8 cellular contexts compared by ENCODE assay signal in genomic region chr14:61569783-61570182, GRCh38.
DNase-seq lines count a peak whose midpoint lies in the region; ATAC-seq and TF ChIP-seq lines count a peak whose summit lies in the region.

No MANE protein-coding gene starts in this region.

- H3K36me3 ChIP-seq in Caco-2 (ENCODE audit: control insufficient read depth, insufficient read depth, low read length) (no peaks in the 10 kb centered on the region), liver (ENCODE audit: control insufficient read depth in 4 of 4, insufficient read depth in 3 of 4, low read depth in 1 of 4, low read length in 3 of 4) (no peaks in the 10 kb centered on the region)

- CTCF ChIA-PET in Caco-2 (lab: Charles Lee), result no interaction called here

- no peak for ATAC-seq in HG03378 (IDR thresholded peaks at IDR 0.05; ENCODE audit: unreplicated experiment)
- ATAC-seq in HG03571 (IDR thresholded peaks at IDR 0.05; ENCODE audit: unreplicated experiment), result no peak
- ATAC-seq in GM21619 (IDR thresholded peaks at IDR 0.05; ENCODE audit: unreplicated experiment), result no peak

- H3K4me3 ChIP-seq in Caco-2 (ENCODE audit: low read depth, low read length) (no peak overlapping the region), liver (ENCODE audit: low read depth in 1 of 3, low read length in 3 of 3) (no peak overlapping the region)

- peak overlapping the region; percentile 45 for H3K27ac ChIP-seq in adipose tissue (ENCODE audit: low read depth, low read length)
- peak overlapping the region; percentile 44 for H3K27ac ChIP-seq in liver (ENCODE audit: low read depth in 1 of 2, low read length in 2 of 2)

- 47 to 85% (median 56%) methylated on average over 6 of the region's 6 CpGs for WGBS in adipose tissue, 3 donors
- WGBS in liver, result 86% methylated on average over 6 of the region's 6 CpGs

- TF ChIP-seq CTCF in Caco-2 (IDR thresholded peaks at IDR 0.05; ENCODE audit: insufficient read depth in 1 of 2, low read depth in 1 of 2, low read length in 1 of 2, severe bottlenecking in 1 of 2, unreplicated experiment in 1 of 2) (no peak), liver (IDR thresholded peaks at IDR 0.05; ENCODE audit: low read depth, low read length, missing input control) (no peak)

- H3K36me3 Mint-ChIP-seq in Caco-2 (ENCODE audit: insufficient read depth, unreplicated experiment), result no peaks in the 10 kb centered on the region

- peak overlapping the region; percentile 64 for H3K27ac Mint-ChIP-seq in Caco-2 (ENCODE audit: unreplicated experiment)

- POLR2A ChIA-PET in Caco-2 (lab: Charles Lee), result interaction anchor here (1.0 kb wide), 1 partner anchor 22 kb away, joined by 3 read pairs; no protein-coding TSS in a partner anchor

- TF ChIP-seq RAD21 in liver (IDR thresholded peaks at IDR 0.05), result peak in 1 of 2 donors; percentile 22

- peaks cover 9% of the 10 kb centered on the region for H3K9me3 Mint-ChIP-seq in Caco-2 (ENCODE audit: unreplicated experiment)

- H3K27me3 Mint-ChIP-seq in Caco-2 (ENCODE audit: insufficient read depth, unreplicated experiment), result no peaks in the 10 kb centered on the region

- DNase-seq in Caco-2 (no peak), NOMO-1 treated with DMSO at 0.1 percent for 48 hours (lab: John Stamatoyannopoulos, UW; ENCODE audit: unreplicated experiment) (peak; percentile 99), NCI-H1694 treated with DMSO at 0.1 percent for 48 hours (lab: John Stamatoyannopoulos, UW) (no peak)

- H3K9me3 ChIP-seq in Caco-2, result no peaks in the 10 kb centered on the region
- H3K9me3 ChIP-seq in liver (ENCODE audit: control insufficient read depth in 4 of 4, low read length in 3 of 4), result no peaks in the 10 kb centered on the region

- H3K9ac ChIP-seq in liver (ENCODE audit: low read depth in 1 of 2, low read length in 2 of 2), result no peak overlapping the region

- H3K27me3 ChIP-seq in Caco-2 (replicated peaks; ENCODE audit: control insufficient read depth, insufficient read depth, low read length), result no peaks in the 10 kb centered on the region
- H3K27me3 ChIP-seq in liver (ENCODE audit: control insufficient read depth in 4 of 4, insufficient read depth in 4 of 4, low read length in 3 of 4), result no peaks in the 10 kb centered on the region

- H3K4me3 Mint-ChIP-seq in Caco-2 (ENCODE audit: unreplicated experiment), result peak overlapping the region; percentile 10

- peaks cover 36% of the 10 kb centered on the region for H3K4me1 Mint-ChIP-seq in Caco-2 (ENCODE audit: low read depth, unreplicated experiment)

- H3K4me1 ChIP-seq in Caco-2 (peaks cover 32% of the 10 kb centered on the region), liver (ENCODE audit: control insufficient read depth in 4 of 4, insufficient read depth in 4 of 4, low read length in 3 of 4) (peaks cover 3 to 25% (median 14%) of the 10 kb centered on the region in 4 donors)

- BruUV-seq in Caco-2 (replicated peaks; lab: Mats Ljungman, UMichigan), result no TSS peak

- intact Hi-C loops in Caco-2 (cut with micrococcal nuclease; ENCODE audit: unreplicated experiment), result no loop called here

TF ChIP-seq in liver, 16 proteins besides CTCF, POLR2A, EP300 and RAD21:
- no peak for TF ChIP-seq JUND (IDR thresholded peaks at IDR 0.05)
- no peak for TF ChIP-seq YY1 (IDR thresholded peaks at IDR 0.05)
- no peak for TF ChIP-seq TAF1 (conservative IDR thresholded peaks at IDR 0.05)
- no peak for TF ChIP-seq ATF3 (IDR thresholded peaks at IDR 0.05)
- no peak for TF ChIP-seq FOXA2 (IDR thresholded peaks at IDR 0.05)
- no peak for TF ChIP-seq MAX (IDR thresholded peaks at IDR 0.05)
- TF ChIP-seq ZBTB33 (IDR thresholded peaks at IDR 0.05), result no peak
- no peak for TF ChIP-seq FOXA1 (IDR thresholded peaks at IDR 0.05)
- no peak for TF ChIP-seq HNF4G (IDR thresholded peaks at IDR 0.05)
- TF ChIP-seq HNF4A (conservative IDR thresholded peaks at IDR 0.05), result no peak
- no peak for TF ChIP-seq RXRA (IDR thresholded peaks at IDR 0.05)
- no peak for TF ChIP-seq NR2F2 (IDR thresholded peaks at IDR 0.05)
- TF ChIP-seq SP1 (IDR thresholded peaks at IDR 0.05), result no peak
- no peak for TF ChIP-seq REST (IDR thresholded peaks at IDR 0.05)
- no peak for TF ChIP-seq GABPA (IDR thresholded peaks at IDR 0.05 in 1 of 2, conservative IDR thresholded peaks at IDR 0.05 in 1 of 2)
